Comparison of ENCODE assay signal across 1 cellular context in the genomic region with DNA sequence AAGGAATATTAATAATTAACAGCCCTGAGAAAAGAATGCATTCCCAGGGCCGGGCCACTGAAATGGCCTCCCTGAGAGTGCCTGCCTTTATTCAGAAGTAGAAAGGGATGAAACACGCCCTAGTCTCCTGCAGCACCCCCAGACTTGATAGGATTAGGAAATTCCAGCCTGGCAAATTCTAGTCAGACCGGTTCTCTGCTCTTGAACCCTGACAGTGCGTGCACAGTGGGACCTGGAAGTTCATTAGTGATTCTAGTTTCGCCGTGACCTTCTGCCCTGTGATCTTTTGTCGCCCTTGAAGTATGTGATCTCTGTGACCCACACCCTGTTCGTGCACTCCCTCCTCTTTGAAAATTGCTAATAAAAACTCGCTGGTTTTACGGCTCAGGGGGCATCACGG.
TF ChIP-seq lines count a peak whose summit lies in the region.

No MANE protein-coding gene starts in this region.

TF ChIP-seq in HepG2, 621 proteins besides CTCF, POLR2A, EP300 and RAD21 (continued from another document and continues in another):
- TF ChIP-seq, protein P1, sequence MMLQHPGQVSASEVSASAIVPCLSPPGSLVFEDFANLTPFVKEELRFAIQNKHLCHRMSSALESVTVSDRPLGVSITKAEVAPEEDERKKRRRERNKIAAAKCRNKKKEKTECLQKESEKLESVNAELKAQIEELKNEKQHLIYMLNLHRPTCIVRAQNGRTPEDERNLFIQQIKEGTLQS (CRISPR knock-in tag; IDR thresholded peaks at IDR 0.05): no peak
- TF ChIP-seq, protein P2, sequence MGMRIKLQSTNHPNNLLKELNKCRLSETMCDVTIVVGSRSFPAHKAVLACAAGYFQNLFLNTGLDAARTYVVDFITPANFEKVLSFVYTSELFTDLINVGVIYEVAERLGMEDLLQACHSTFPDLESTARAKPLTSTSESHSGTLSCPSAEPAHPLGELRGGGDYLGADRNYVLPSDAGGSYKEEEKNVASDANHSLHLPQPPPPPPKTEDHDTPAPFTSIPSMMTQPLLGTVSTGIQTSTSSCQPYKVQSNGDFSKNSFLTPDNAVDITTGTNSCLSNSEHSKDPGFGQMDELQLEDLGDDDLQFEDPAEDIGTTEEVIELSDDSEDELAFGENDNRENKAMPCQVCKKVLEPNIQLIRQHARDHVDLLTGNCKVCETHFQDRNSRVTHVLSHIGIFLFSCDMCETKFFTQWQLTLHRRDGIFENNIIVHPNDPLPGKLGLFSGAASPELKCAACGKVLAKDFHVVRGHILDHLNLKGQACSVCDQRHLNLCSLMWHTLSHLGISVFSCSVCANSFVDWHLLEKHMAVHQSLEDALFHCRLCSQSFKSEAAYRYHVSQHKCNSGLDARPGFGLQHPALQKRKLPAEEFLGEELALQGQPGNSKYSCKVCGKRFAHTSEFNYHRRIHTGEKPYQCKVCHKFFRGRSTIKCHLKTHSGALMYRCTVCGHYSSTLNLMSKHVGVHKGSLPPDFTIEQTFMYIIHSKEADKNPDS (CRISPR knock-in tag; IDR thresholded peaks at IDR 0.05): no peak
- TF ChIP-seq, protein P3, sequence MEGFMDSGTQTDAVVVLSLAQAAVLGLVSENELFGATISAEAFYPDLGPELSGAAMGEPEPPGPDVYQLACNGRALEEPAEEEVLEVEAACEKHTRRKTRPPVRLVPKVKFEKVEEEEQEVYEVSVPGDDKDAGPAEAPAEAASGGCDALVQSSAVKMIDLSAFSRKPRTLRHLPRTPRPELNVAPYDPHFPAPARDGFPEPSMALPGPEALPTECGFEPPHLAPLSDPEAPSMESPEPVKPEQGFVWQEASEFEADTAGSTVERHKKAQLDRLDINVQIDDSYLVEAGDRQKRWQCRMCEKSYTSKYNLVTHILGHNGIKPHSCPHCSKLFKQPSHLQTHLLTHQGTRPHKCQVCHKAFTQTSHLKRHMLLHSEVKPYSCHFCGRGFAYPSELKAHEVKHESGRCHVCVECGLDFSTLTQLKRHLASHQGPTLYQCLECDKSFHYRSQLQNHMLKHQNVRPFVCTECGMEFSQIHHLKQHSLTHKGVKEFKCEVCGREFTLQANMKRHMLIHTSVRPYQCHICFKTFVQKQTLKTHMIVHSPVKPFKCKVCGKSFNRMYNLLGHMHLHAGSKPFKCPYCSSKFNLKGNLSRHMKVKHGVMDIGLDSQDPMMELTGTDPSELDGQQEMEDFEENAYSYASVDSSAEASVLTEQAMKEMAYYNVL (CRISPR knock-in tag; IDR thresholded peaks at IDR 0.05; ENCODE audit: borderline replicate concordance): no peak
- TF ChIP-seq SALL2 (CRISPR knock-in tag; IDR thresholded peaks at IDR 0.05) (no peak), RAD51 (IDR thresholded peaks at IDR 0.05; ENCODE audit: borderline replicate concordance) (no peak), PHF21A (CRISPR knock-in tag; IDR thresholded peaks at IDR 0.05) (peak; percentile 54), U2AF1 (optimal IDR thresholded peaks at IDR 0.05; ENCODE audit: low read depth, low read length) (no peak), ZNF431 (CRISPR knock-in tag; IDR thresholded peaks at IDR 0.05; ENCODE audit: borderline replicate concordance, low read depth) (no peak), SAP130 (CRISPR knock-in tag; IDR thresholded peaks at IDR 0.05; ENCODE audit: low read depth) (peak; percentile 45; the same call in 1 of the 2 replicates), HMG20A (CRISPR knock-in tag; IDR thresholded peaks at IDR 0.05; ENCODE audit: borderline replicate concordance) (peak; percentile 43; the same call in 1 of the 2 replicates), ZNF577 (CRISPR knock-in tag; IDR thresholded peaks at IDR 0.05; ENCODE audit: borderline replicate concordance, low read depth) (no peak), NCOR1 (IDR thresholded peaks at IDR 0.05; ENCODE audit: borderline replicate concordance, low read length) (peak; percentile 87; the same call in 1 of the 2 replicates), ZNF468 (CRISPR knock-in tag; IDR thresholded peaks at IDR 0.05) (no peak), TARDBP (CRISPR knock-in tag; IDR thresholded peaks at IDR 0.05) (peak; percentile 50; the same call in 1 of the 2 replicates), CREB1 (IDR thresholded peaks at IDR 0.05) (no peak), CREB1 (CRISPR knock-in tag; IDR thresholded peaks at IDR 0.05) (0 out of 2 replicates have a peak, but pooled peaks have one; percentile 34), SOX5 (CRISPR knock-in tag; IDR thresholded peaks at IDR 0.05; ENCODE audit: borderline replicate concordance) (peak; percentile 55; the same call in 1 of the 2 replicates), SPEN (CRISPR knock-in tag; IDR thresholded peaks at IDR 0.05; ENCODE audit: low read depth) (0 out of 2 replicates have a peak, but pooled peaks have one; percentile 30), ZNF598 (CRISPR knock-in tag; IDR thresholded peaks at IDR 0.05; ENCODE audit: borderline replicate concordance) (no peak)
- TF ChIP-seq, protein P4, sequence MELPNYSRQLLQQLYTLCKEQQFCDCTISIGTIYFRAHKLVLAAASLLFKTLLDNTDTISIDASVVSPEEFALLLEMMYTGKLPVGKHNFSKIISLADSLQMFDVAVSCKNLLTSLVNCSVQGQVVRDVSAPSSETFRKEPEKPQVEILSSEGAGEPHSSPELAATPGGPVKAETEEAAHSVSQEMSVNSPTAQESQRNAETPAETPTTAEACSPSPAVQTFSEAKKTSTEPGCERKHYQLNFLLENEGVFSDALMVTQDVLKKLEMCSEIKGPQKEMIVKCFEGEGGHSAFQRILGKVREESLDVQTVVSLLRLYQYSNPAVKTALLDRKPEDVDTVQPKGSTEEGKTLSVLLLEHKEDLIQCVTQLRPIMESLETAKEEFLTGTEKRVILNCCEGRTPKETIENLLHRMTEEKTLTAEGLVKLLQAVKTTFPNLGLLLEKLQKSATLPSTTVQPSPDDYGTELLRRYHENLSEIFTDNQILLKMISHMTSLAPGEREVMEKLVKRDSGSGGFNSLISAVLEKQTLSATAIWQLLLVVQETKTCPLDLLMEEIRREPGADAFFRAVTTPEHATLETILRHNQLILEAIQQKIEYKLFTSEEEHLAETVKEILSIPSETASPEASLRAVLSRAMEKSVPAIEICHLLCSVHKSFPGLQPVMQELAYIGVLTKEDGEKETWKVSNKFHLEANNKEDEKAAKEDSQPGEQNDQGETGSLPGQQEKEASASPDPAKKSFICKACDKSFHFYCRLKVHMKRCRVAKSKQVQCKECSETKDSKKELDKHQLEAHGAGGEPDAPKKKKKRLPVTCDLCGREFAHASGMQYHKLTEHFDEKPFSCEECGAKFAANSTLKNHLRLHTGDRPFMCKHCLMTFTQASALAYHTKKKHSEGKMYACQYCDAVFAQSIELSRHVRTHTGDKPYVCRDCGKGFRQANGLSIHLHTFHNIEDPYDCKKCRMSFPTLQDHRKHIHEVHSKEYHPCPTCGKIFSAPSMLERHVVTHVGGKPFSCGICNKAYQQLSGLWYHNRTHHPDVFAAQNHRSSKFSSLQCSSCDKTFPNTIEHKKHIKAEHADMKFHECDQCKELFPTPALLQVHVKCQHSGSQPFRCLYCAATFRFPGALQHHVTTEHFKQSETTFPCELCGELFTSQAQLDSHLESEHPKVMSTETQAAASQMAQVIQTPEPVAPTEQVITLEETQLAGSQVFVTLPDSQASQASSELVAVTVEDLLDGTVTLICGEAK (IDR thresholded peaks at IDR 0.05): no peak
- TF ChIP-seq, protein P4 (CRISPR knock-in tag; IDR thresholded peaks at IDR 0.05): peak; percentile 69; the same call in 1 of the 2 replicates
- TF ChIP-seq, protein P5, sequence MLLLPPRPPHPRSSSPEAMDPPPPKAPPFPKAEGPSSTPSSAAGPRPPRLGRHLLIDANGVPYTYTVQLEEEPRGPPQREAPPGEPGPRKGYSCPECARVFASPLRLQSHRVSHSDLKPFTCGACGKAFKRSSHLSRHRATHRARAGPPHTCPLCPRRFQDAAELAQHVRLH (CRISPR knock-in tag; IDR thresholded peaks at IDR 0.05; ENCODE audit: borderline replicate concordance, low read depth): 0 out of 2 replicates have a peak, but pooled peaks have one; percentile 21
- TF ChIP-seq, protein P6, sequence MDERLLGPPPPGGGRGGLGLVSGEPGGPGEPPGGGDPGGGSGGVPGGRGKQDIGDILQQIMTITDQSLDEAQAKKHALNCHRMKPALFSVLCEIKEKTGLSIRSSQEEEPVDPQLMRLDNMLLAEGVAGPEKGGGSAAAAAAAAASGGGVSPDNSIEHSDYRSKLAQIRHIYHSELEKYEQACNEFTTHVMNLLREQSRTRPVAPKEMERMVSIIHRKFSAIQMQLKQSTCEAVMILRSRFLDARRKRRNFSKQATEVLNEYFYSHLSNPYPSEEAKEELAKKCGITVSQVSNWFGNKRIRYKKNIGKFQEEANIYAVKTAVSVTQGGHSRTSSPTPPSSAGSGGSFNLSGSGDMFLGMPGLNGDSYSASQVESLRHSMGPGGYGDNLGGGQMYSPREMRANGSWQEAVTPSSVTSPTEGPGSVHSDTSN (CRISPR knock-in tag; IDR thresholded peaks at IDR 0.05): no peak
- TF ChIP-seq, protein P7, sequence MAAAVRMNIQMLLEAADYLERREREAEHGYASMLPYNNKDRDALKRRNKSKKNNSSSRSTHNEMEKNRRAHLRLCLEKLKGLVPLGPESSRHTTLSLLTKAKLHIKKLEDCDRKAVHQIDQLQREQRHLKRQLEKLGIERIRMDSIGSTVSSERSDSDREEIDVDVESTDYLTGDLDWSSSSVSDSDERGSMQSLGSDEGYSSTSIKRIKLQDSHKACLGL (CRISPR knock-in tag; IDR thresholded peaks at IDR 0.05): no peak
- TF ChIP-seq, protein P8, sequence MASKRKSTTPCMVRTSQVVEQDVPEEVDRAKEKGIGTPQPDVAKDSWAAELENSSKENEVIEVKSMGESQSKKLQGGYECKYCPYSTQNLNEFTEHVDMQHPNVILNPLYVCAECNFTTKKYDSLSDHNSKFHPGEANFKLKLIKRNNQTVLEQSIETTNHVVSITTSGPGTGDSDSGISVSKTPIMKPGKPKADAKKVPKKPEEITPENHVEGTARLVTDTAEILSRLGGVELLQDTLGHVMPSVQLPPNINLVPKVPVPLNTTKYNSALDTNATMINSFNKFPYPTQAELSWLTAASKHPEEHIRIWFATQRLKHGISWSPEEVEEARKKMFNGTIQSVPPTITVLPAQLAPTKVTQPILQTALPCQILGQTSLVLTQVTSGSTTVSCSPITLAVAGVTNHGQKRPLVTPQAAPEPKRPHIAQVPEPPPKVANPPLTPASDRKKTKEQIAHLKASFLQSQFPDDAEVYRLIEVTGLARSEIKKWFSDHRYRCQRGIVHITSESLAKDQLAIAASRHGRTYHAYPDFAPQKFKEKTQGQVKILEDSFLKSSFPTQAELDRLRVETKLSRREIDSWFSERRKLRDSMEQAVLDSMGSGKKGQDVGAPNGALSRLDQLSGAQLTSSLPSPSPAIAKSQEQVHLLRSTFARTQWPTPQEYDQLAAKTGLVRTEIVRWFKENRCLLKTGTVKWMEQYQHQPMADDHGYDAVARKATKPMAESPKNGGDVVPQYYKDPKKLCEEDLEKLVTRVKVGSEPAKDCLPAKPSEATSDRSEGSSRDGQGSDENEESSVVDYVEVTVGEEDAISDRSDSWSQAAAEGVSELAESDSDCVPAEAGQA (IDR thresholded peaks at IDR 0.05; ENCODE audit: low read depth): no peak
- TF ChIP-seq, protein P8 (CRISPR knock-in tag; IDR thresholded peaks at IDR 0.05; ENCODE audit: borderline replicate concordance): no peak
- TF ChIP-seq, protein P9, sequence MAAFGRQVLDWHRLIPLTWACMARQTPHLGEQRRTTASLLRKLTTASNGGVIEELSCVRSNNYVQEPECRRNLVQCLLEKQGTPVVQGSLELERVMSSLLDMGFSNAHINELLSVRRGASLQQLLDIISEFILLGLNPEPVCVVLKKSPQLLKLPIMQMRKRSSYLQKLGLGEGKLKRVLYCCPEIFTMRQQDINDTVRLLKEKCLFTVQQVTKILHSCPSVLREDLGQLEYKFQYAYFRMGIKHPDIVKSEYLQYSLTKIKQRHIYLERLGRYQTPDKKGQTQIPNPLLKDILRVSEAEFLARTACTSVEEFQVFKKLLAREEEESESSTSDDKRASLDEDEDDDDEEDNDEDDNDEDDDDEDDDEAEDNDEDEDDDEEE (CRISPR knock-in tag; IDR thresholded peaks at IDR 0.05): no peak
